Comparison of ENCODE assay signal across 1 cellular context in genomic region chr10:103082683-103083082, GRCh38.
TF ChIP-seq lines count a peak whose summit lies in the region.

No MANE protein-coding gene starts in this region.

TF ChIP-seq in K562, 482 proteins besides CTCF, POLR2A, EP300 and RAD21 (continued from another document and continues in another):
- TF ChIP-seq, protein P1, sequence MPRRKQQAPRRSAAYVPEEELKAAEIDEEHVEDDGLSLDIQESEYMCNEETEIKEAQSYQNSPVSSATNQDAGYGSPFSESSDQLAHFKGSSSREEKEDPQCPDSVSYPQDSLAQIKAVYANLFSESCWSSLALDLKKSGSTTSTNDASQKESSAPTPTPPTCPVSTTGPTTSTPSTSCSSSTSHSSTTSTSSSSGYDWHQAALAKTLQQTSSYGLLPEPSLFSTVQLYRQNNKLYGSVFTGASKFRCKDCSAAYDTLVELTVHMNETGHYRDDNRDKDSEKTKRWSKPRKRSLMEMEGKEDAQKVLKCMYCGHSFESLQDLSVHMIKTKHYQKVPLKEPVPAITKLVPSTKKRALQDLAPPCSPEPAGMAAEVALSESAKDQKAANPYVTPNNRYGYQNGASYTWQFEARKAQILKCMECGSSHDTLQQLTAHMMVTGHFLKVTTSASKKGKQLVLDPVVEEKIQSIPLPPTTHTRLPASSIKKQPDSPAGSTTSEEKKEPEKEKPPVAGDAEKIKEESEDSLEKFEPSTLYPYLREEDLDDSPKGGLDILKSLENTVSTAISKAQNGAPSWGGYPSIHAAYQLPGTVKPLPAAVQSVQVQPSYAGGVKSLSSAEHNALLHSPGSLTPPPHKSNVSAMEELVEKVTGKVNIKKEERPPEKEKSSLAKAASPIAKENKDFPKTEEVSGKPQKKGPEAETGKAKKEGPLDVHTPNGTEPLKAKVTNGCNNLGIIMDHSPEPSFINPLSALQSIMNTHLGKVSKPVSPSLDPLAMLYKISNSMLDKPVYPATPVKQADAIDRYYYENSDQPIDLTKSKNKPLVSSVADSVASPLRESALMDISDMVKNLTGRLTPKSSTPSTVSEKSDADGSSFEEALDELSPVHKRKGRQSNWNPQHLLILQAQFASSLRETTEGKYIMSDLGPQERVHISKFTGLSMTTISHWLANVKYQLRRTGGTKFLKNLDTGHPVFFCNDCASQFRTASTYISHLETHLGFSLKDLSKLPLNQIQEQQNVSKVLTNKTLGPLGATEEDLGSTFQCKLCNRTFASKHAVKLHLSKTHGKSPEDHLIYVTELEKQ (CRISPR knock-in tag; IDR thresholded peaks at IDR 0.05) = no peak
- no peak for TF ChIP-seq ZNF12 (CRISPR knock-in tag; IDR thresholded peaks at IDR 0.05)
- peak; percentile 90 for TF ChIP-seq PRDM10 (IDR thresholded peaks at IDR 0.05; ENCODE audit: partially characterized antibody)
- no peak for TF ChIP-seq THRA (IDR thresholded peaks at IDR 0.05)
- TF ChIP-seq SETDB1 (IDR thresholded peaks at IDR 0.05; ENCODE audit: low read length) = no peak
- no peak for TF ChIP-seq MTA1 (IDR thresholded peaks at IDR 0.05; ENCODE audit: borderline replicate concordance)
- no peak for TF ChIP-seq ZNF253 (CRISPR knock-in tag; conservative IDR thresholded peaks at IDR 0.05)
- no peak for TF ChIP-seq DIDO1 (tag; IDR thresholded peaks at IDR 0.05; ENCODE audit: low read depth)
- no peak for TF ChIP-seq ZBTB12 (CRISPR knock-in tag; IDR thresholded peaks at IDR 0.05)
- TF ChIP-seq C11orf30 (IDR thresholded peaks at IDR 0.05; ENCODE audit: low read depth) = no peak
- TF ChIP-seq KDM1A (IDR thresholded peaks at IDR 0.05) = no peak
- TF ChIP-seq, protein P2, sequence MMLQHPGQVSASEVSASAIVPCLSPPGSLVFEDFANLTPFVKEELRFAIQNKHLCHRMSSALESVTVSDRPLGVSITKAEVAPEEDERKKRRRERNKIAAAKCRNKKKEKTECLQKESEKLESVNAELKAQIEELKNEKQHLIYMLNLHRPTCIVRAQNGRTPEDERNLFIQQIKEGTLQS (IDR thresholded peaks at IDR 0.05) = peak; percentile 38; the same call in 1 of the 2 replicates
- TF ChIP-seq, protein P2 (CRISPR knock-in tag; conservative IDR thresholded peaks at IDR 0.05) = no peak
- no peak for TF ChIP-seq PTTG1 (tag; IDR thresholded peaks at IDR 0.05; ENCODE audit: low read depth)
- TF ChIP-seq FOXK1 (CRISPR knock-in tag; IDR thresholded peaks at IDR 0.05; ENCODE audit: borderline replicate concordance) = no peak
- peak; percentile 22 for TF ChIP-seq CXXC5 (CRISPR knock-in tag; IDR thresholded peaks at IDR 0.05)
- TF ChIP-seq RNF219 (CRISPR knock-in tag; IDR thresholded peaks at IDR 0.05) = no peak
- TF ChIP-seq TCF7L2 (IDR thresholded peaks at IDR 0.05; ENCODE audit: low read depth, low read length) = 0 out of 2 replicates have a peak, but pooled peaks have one; percentile 49
- no peak; the same call in 1 of the 2 replicates for TF ChIP-seq CTBP1 (IDR thresholded peaks at IDR 0.05; ENCODE audit: borderline replicate concordance)
- TF ChIP-seq JUND (IDR thresholded peaks at IDR 0.05; ENCODE audit: borderline replicate concordance, low read depth, low read length) = 0 out of 2 replicates have a peak, but pooled peaks have one; percentile 19
- TF ChIP-seq JUND (tag; IDR thresholded peaks at IDR 0.05; ENCODE audit: borderline replicate concordance, low read depth, low read length) = no peak
- TF ChIP-seq ZNF395 (CRISPR knock-in tag; IDR thresholded peaks at IDR 0.05) = no peak
- TF ChIP-seq ZNF655 (CRISPR knock-in tag; IDR thresholded peaks at IDR 0.05) = no peak
- no peak for TF ChIP-seq HMGN3 (IDR thresholded peaks at IDR 0.05; ENCODE audit: borderline replicate concordance, extremely low read depth, insufficient read length, low read depth, low read length)
- TF ChIP-seq RHOXF2B (CRISPR knock-in tag; conservative IDR thresholded peaks at IDR 0.05) = no peak
- peak; percentile 56 for TF ChIP-seq CEBPB (tag; IDR thresholded peaks at IDR 0.05)
- peak; percentile 82 for TF ChIP-seq ATF7 (IDR thresholded peaks at IDR 0.05)
- no peak for TF ChIP-seq ZNF79 (CRISPR knock-in tag; IDR thresholded peaks at IDR 0.05; ENCODE audit: low read depth)
- TF ChIP-seq HNRNPL (IDR thresholded peaks at IDR 0.05; ENCODE audit: low read depth, low read length) = no peak
- TF ChIP-seq HOXB6 (CRISPR knock-in tag; IDR thresholded peaks at IDR 0.05; ENCODE audit: borderline replicate concordance) = no peak
- TF ChIP-seq CEBPG (CRISPR knock-in tag; IDR thresholded peaks at IDR 0.05) = peak; percentile 79
- peak; percentile 33 to 84; a peak in 3 of 4 replicates for TF ChIP-seq CEBPG (tag; conservative IDR thresholded peaks at IDR 0.05 in 1 of 2, IDR thresholded peaks at IDR 0.05 in 1 of 2)
- no peak for TF ChIP-seq ZNF224 (CRISPR knock-in tag; IDR thresholded peaks at IDR 0.05)
- TF ChIP-seq SNIP1 (IDR thresholded peaks at IDR 0.05; ENCODE audit: low read depth) = no peak
- TF ChIP-seq POLR2AphosphoS2 (IDR thresholded peaks at IDR 0.05; ENCODE audit: low read length) = 0 out of 2 replicates have a peak, but pooled peaks have one; percentile 20
- TF ChIP-seq HDAC8 (tag; IDR thresholded peaks at IDR 0.05) = no peak
